ENCODE assay signal across 23 cellular contexts in genomic region chr3:16975083-16975482, GRCh38.
"Had no signal": no experiment of that assay in that cellular context is flagged by ENCODE, and none has a peak within 500 bp of the region (broad histone marks: within the 10 kb centered on the region; RNA-seq: fewer than 3 reads in every experiment).

No MANE protein-coding gene starts in this region.

- H3K4me1 ChIP-seq: body of pancreas, gastroesophageal sphincter, sigmoid colon, suprapubic skin, tibial nerve had no signal

- H3K27ac Mint-ChIP-seq: dendritic cell treated with granulocyte-macrophage colony-stimulating factor and Interleukin-4, amounts not matched to agents 40 ng/mL and 50 ng/mL, for 4 days; neural progenitor cell; stimulated activated naive CD8-positive, alpha-beta T cell treated with anti-CD3 and anti-CD28 coated beads, Interleukin-15, Interleukin-2, amounts not matched to agents 100 ng/mL and 50 ng/mL, for 24 hours; T-helper 2 cell treated with Interferon-gamma antibody and Interleukin-4, amounts not matched to agents 5 μg/mL and 100 μg/mL, for 36 hours had no signal

- H2AFZ ChIP-seq: neural progenitor cell had no signal

- H3K4me2 ChIP-seq: neural progenitor cell, SK-N-SH had no signal

- H3K36me3 Mint-ChIP-seq: neural progenitor cell had no signal

- H3K4me1 Mint-ChIP-seq: neural progenitor cell had no signal

- H3K9me3 ChIP-seq: body of pancreas, sigmoid colon, SK-N-SH, suprapubic skin had no signal

- H3K4me3 ChIP-seq: body of pancreas, cardiac muscle cell, gastroesophageal sphincter, heart left ventricle, neural progenitor cell, sigmoid colon, spleen, suprapubic skin, tibial nerve had no signal

- ATAC-seq: activated T-cell treated with anti-CD3 and anti-CD28 coated beads, Interleukin-2, amount 50 U/mL, for 4 hours; body of pancreas; gastroesophageal sphincter had no signal

- H3K36me3 ChIP-seq: cardiac muscle cell, gastroesophageal sphincter, heart left ventricle, neural progenitor cell, sigmoid colon, spleen, suprapubic skin, tibial nerve had no signal

- DNase-seq: activated effector memory CD4-positive, alpha-beta T cell treated with anti-CD3 and anti-CD28 coated beads, Interleukin-2, amount 50 U/mL, for 16 hours; activated naive CD4-positive, alpha-beta T cell treated with anti-CD3 and anti-CD28 coated beads, Interleukin-2, amount 50 U/mL, for 16 hours; activated T-cell treated with anti-CD3 and anti-CD28 coated beads, Interleukin-2, amount 50 U/mL, for 4 hours; anterior cingulate cortex; body of pancreas; effector CD4-positive, alpha-beta T cell; erythroblast; heart left ventricle; left ventricle myocardium superior; mammary epithelial cell; posterior cingulate gyrus; sigmoid colon; SK-N-SH; spleen; stimulated activated CD4-positive, alpha-beta T cell treated with anti-CD3 and anti-CD28 coated beads, Interleukin-4, amount 100 ng/mL, for 1 hour had no signal

- H3K9ac ChIP-seq: neural progenitor cell, SK-N-SH had no signal

- H3K4me3 Mint-ChIP-seq: activated T-cell treated with anti-CD3 and anti-CD28 coated beads, Interleukin-2, amount 50 U/mL, for 4 hours; dendritic cell treated with granulocyte-macrophage colony-stimulating factor and Interleukin-4, amounts not matched to agents 40 ng/mL and 50 ng/mL, for 4 days; neural progenitor cell; stimulated activated naive CD8-positive, alpha-beta T cell treated with anti-CD3 and anti-CD28 coated beads, Interleukin-15, Interleukin-2, amounts not matched to agents 100 ng/mL and 50 ng/mL, for 24 hours; T-helper 2 cell treated with Interferon-gamma antibody and Interleukin-4, amounts not matched to agents 5 μg/mL and 100 μg/mL, for 36 hours had no signal

- H3K27me3 Mint-ChIP-seq: dendritic cell treated with granulocyte-macrophage colony-stimulating factor and Interleukin-4, amounts not matched to agents 40 ng/mL and 50 ng/mL, for 4 days; stimulated activated naive CD8-positive, alpha-beta T cell treated with anti-CD3 and anti-CD28 coated beads, Interleukin-15, Interleukin-2, amounts not matched to agents 100 ng/mL and 50 ng/mL, for 24 hours had no signal

- H3K27me3 ChIP-seq: body of pancreas, cardiac muscle cell, gastroesophageal sphincter, heart left ventricle, neural progenitor cell, sigmoid colon, spleen, suprapubic skin, tibial nerve had no signal

- H3K27ac ChIP-seq: body of pancreas, cardiac muscle cell, gastroesophageal sphincter, heart left ventricle, neural progenitor cell, sigmoid colon, spleen, suprapubic skin, tibial nerve had no signal
